ENCODE assay signal across 17 cellular contexts in the genomic region with DNA sequence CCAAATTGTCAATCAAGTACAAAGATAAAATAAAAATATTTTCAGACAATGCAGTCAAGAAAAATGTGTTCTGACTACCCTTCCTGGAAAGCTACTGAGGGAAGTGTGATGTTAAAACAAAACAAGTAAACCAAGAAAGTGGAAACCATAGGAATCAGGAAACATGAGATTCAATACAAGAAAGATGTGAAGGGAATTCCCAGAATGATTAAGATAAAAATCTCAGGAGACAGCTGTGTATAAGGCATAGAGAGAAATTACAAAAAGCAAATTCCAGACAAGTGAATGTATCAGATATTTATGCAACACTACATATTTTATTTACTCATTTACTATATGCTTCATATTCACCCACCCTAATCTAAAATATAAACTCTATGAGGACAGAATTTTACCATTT. TPM values are rescaled to one million over a fixed set of nuclear protein-coding genes. Genes with fewer than 3 reads are reported as not detected.
DNase-seq lines count a peak whose midpoint lies in the region; ATAC-seq and TF ChIP-seq lines count a peak whose summit lies in the region.
"Had no signal": no experiment of that assay in that cellular context is flagged by ENCODE, and none has a peak within 500 bp of the region (broad histone marks: within the 10 kb centered on the region; RNA-seq: fewer than 3 reads in every experiment).

No MANE protein-coding gene starts in this region.

- H3K9me3 Mint-ChIP-seq in MCF 10A (ENCODE audit: unreplicated experiment) = no peaks in the 10 kb centered on the region
- H3K9me3 Mint-ChIP-seq: activated naive CD8-positive, alpha-beta T cell treated with anti-CD3 and anti-CD28 coated beads for 36 hours; neural progenitor cell; type B pancreatic cell had no signal

- no peak overlapping the region for H3K4me3 ChIP-seq in breast epithelium
- H3K4me3 ChIP-seq in astrocyte of the spinal cord (ENCODE audit: low read depth, low read length) = no peak overlapping the region
- H3K4me3 ChIP-seq: esophagus squamous epithelium, neural progenitor cell had no signal

- TF ChIP-seq POLR2A in breast epithelium (IDR thresholded peaks at IDR 0.05) = no peak

- H3K36me3 Mint-ChIP-seq in MCF 10A (ENCODE audit: insufficient read depth, unreplicated experiment) = peaks cover 56% of the 10 kb centered on the region

- CTCF ChIA-PET in MCF 10A (lab: Yijun Ruan, JAX) = no interaction called here

- TF ChIP-seq CTCF in MCF 10A (IDR thresholded peaks at IDR 0.05; ENCODE audit: unreplicated experiment) (no peak), breast epithelium (IDR thresholded peaks at IDR 0.05) (no peak), astrocyte of the spinal cord (IDR thresholded peaks at IDR 0.05; ENCODE audit: low read depth, low read length) (no peak)

- peaks cover 9% of the 10 kb centered on the region for H3K36me3 ChIP-seq in breast epithelium

- H3K4me1 ChIP-seq in breast epithelium = no peaks in the 10 kb centered on the region
- H3K4me1 ChIP-seq: esophagus squamous epithelium, neural progenitor cell had no signal

- peak overlapping the region; percentile 78 for H3K27ac Mint-ChIP-seq in MCF 10A (ENCODE audit: low read depth, unreplicated experiment)
- H3K27ac Mint-ChIP-seq: activated naive CD8-positive, alpha-beta T cell treated with anti-CD3 and anti-CD28 coated beads for 36 hours; neural progenitor cell; T-helper 17 cell; type B pancreatic cell had no signal

- BruUV-seq in MCF 10A (replicated peaks; lab: Mats Ljungman, UMichigan) = no TSS peak

- no peaks in the 10 kb centered on the region for H3K27me3 Mint-ChIP-seq in MCF 10A (ENCODE audit: insufficient read depth, unreplicated experiment)
- H3K27me3 Mint-ChIP-seq: activated naive CD8-positive, alpha-beta T cell treated with anti-CD3 and anti-CD28 coated beads for 36 hours; T-helper 17 cell; type B pancreatic cell had no signal

- H3K27me3 ChIP-seq in breast epithelium = no peaks in the 10 kb centered on the region
- H3K27me3 ChIP-seq: esophagus squamous epithelium, neural progenitor cell had no signal

- intact Hi-C loops in MCF 10A (cut with micrococcal nuclease) = no loop called here
- intact Hi-C loops in breast epithelium (cut with DNase I; ENCODE audit: low total_unique reads) = no loop called here

- ATAC-seq in HG02938 (IDR thresholded peaks at IDR 0.05; ENCODE audit: unreplicated experiment) = no peak
- no peak for ATAC-seq in GM21529 (IDR thresholded peaks at IDR 0.05; ENCODE audit: unreplicated experiment)
- ATAC-seq: Panc1, T-helper 17 cell had no signal

- peaks cover 8% of the 10 kb centered on the region for H3K4me1 Mint-ChIP-seq in MCF 10A (ENCODE audit: insufficient read depth, unreplicated experiment)
- H3K4me1 Mint-ChIP-seq: activated naive CD8-positive, alpha-beta T cell treated with anti-CD3 and anti-CD28 coated beads for 36 hours; neural progenitor cell had no signal

- no peaks in the 10 kb centered on the region for H3K9me3 ChIP-seq in breast epithelium
- H3K9me3 ChIP-seq: esophagus squamous epithelium had no signal

- POLR2A ChIA-PET in MCF 10A (lab: Yijun Ruan, JAX) = interaction anchor here (0.5 to 1.0 kb wide), 3 partner anchors 12 to 66 kb away, joined by 3 to 4 read pairs (median 3); no protein-coding TSS in a partner anchor

- DNase-seq in MCF 10A (ENCODE audit: unreplicated experiment) (peak; percentile 36), breast epithelium (ENCODE audit: low spot score in 2 of 2) (no peak), astrocyte of the spinal cord (ENCODE audit: low read depth, low spot score) (peak; percentile 7), glomerular endothelial cell (ENCODE audit: extremely low read depth, low read depth, low spot score) (peak; percentile 76), NCI-H2081 treated with DMSO at 0.1 percent for 48 hours (lab: John Stamatoyannopoulos, UW) (no peak), HT-29 (ENCODE audit: low spot score) (no peak)
- DNase-seq: activated naive CD8-positive, alpha-beta T cell treated with anti-CD3 and anti-CD28 coated beads for 36 hours; esophagus squamous epithelium; NCI-H526 treated with DMSO at 0.1 percent for 48 hours; stimulated activated CD4-positive, alpha-beta T cell treated with anti-CD3 and anti-CD28 coated beads, Interleukin-4, amount 100 ng/mL, for 24 hours; T-helper 17 cell had no signal

- in situ Hi-C loops in astrocyte of the spinal cord (cut with HindIII; ENCODE audit: low sequenced_read_pairs) = no loop called here

- no peak overlapping the region for H3K4me3 Mint-ChIP-seq in MCF 10A (ENCODE audit: unreplicated experiment)
- H3K4me3 Mint-ChIP-seq: activated naive CD8-positive, alpha-beta T cell treated with anti-CD3 and anti-CD28 coated beads for 36 hours; neural progenitor cell; T-helper 17 cell; type B pancreatic cell had no signal

- H3K27ac ChIP-seq in breast epithelium = no peak overlapping the region
- H3K27ac ChIP-seq: esophagus squamous epithelium, HL-60, neural progenitor cell had no signal

RNA-seq across cellular contexts. Expression of a gene that starts 32.2 kb away (rescaled TPM):
- total RNA-seq in MCF 10A (2022) (38.9 and 39.8 TPM in 2 replicates), breast epithelium (10 to 100 TPM; 18.7 to 24.6 (median 20.9) TPM), glomerular endothelial cell (26.3 and 36.4 TPM in 2 replicates)
- total RNA-seq in HT-29 (2014; rRNA removed; shearing (Covaris generic)) = 18.0 and 21.7 TPM in 2 replicates

Comparison
In these comparisons a context has a peak if more than half of its experiments do, and no peak if none do; other contexts are left out.
1. DNase-seq: peak in MCF 10A (single experiment), astrocyte of the spinal cord (single experiment) and glomerular endothelial cell (single experiment); none in breast epithelium (0 of 2), NCI-H2081 treated with DMSO at 0.1 percent for 48 hours (single experiment) and HT-29 (single experiment).